Comparison of ENCODE assay signal across 19 cellular contexts in genomic region chr11:2128102-2128511, GRCh38. TPM values are rescaled to one million over a fixed set of nuclear protein-coding genes. Genes with fewer than 3 reads are reported as not detected.
"Had no signal": no experiment of that assay in that cellular context is flagged by ENCODE, and none has a peak within 500 bp of the region (broad histone marks: within the 10 kb centered on the region; RNA-seq: fewer than 3 reads in every experiment).

No MANE protein-coding gene starts in this region.

- H3K4me1 Mint-ChIP-seq: activated CD4-positive, alpha-beta memory T cell treated with anti-CD3 and anti-CD28 coated beads, Interleukin-2, amount 10 ng/mL, durations not matched to agents 7 days and 5 days; activated naive CD4-positive, alpha-beta T cell treated with anti-CD3 and anti-CD28 coated beads, Interleukin-2, amount 10 ng/mL, durations not matched to agents 7 days and 5 days; natural killer cell had no signal

- H3K4me3 ChIP-seq: adrenal gland, colonic mucosa, heart left ventricle, prostate gland, spleen, thoracic aorta had no signal

- H3K4me1 ChIP-seq: adrenal gland, colonic mucosa, foreskin keratinocyte, heart left ventricle, prostate gland, spleen had no signal

- H3K36me3 Mint-ChIP-seq: activated naive CD4-positive, alpha-beta T cell treated with anti-CD3 and anti-CD28 coated beads, Interleukin-2, amount 10 ng/mL, durations not matched to agents 7 days and 5 days; natural killer cell had no signal

- H3K4me3 Mint-ChIP-seq: activated CD4-positive, alpha-beta memory T cell treated with anti-CD3 and anti-CD28 coated beads, Interleukin-2, amount 10 ng/mL, durations not matched to agents 7 days and 5 days; activated naive CD4-positive, alpha-beta T cell treated with anti-CD3 and anti-CD28 coated beads, Interleukin-2, amount 10 ng/mL, durations not matched to agents 7 days and 5 days; activated T-cell treated with anti-CD3 and anti-CD28 coated beads, Interleukin-2, amount 50 U/mL, for 24 hours; natural killer cell had no signal

- DNase-seq: activated CD4-positive, alpha-beta memory T cell treated with anti-CD3 and anti-CD28 coated beads, Interleukin-2, amount 10 ng/mL, durations not matched to agents 7 days and 5 days; activated CD4-positive, alpha-beta T cell treated with anti-CD3 and anti-CD28 coated beads for 4 hours; activated naive CD4-positive, alpha-beta T cell treated with anti-CD3 and anti-CD28 coated beads, Interleukin-2, amount 10 ng/mL, durations not matched to agents 7 days and 5 days; adrenal gland; caudate nucleus; colonic mucosa; foreskin keratinocyte; left colon; mammary epithelial cell; natural killer cell; right cardiac atrium; spleen; T-helper 2 cell had no signal

- H3K27ac Mint-ChIP-seq: activated CD4-positive, alpha-beta memory T cell treated with anti-CD3 and anti-CD28 coated beads, Interleukin-2, amount 10 ng/mL, durations not matched to agents 7 days and 5 days; activated naive CD4-positive, alpha-beta T cell treated with anti-CD3 and anti-CD28 coated beads, Interleukin-2, amount 10 ng/mL, durations not matched to agents 7 days and 5 days; activated T-cell treated with anti-CD3 and anti-CD28 coated beads, Interleukin-2, amount 50 U/mL, for 24 hours; natural killer cell had no signal

- H3K9me3 Mint-ChIP-seq: activated T-cell treated with anti-CD3 and anti-CD28 coated beads, Interleukin-2, amount 50 U/mL, for 24 hours had no signal

- H3K36me3 ChIP-seq: adrenal gland, colonic mucosa, prostate gland, spleen, thoracic aorta had no signal

- H3K9me3 ChIP-seq: adrenal gland, colonic mucosa, heart left ventricle, prostate gland, spleen, thoracic aorta had no signal

- H3K27ac ChIP-seq: adrenal gland, colonic mucosa, foreskin keratinocyte, heart left ventricle, prostate gland, spleen, thoracic aorta had no signal

- H3K27me3 ChIP-seq: adrenal gland, colonic mucosa had no signal

RNA-seq across cellular contexts. Expression of gene IGF2, which starts 11.1 kb away (rescaled TPM):
- total RNA-seq: natural killer cell had no signal

RNA-seq across cellular contexts. Expression of gene INS, which starts 32.9 kb away (rescaled TPM):
- total RNA-seq: activated CD4-positive, alpha-beta memory T cell treated with anti-CD3 and anti-CD28 coated beads, Interleukin-2, amount 10 ng/mL, durations not matched to agents 7 days and 5 days; endothelial cell of umbilical vein; foreskin keratinocyte; mammary epithelial cell; natural killer cell; prostate gland; thoracic aorta; urinary bladder had no signal
- polyA plus RNA-seq: endothelial cell of umbilical vein, foreskin keratinocyte, mammary epithelial cell, right cardiac atrium had no signal

RNA-seq across cellular contexts. Expression of gene TH, which starts 43.5 kb away (rescaled TPM):
- total RNA-seq: activated CD4-positive, alpha-beta memory T cell treated with anti-CD3 and anti-CD28 coated beads, Interleukin-2, amount 10 ng/mL, durations not matched to agents 7 days and 5 days; endothelial cell of umbilical vein; heart left ventricle; left colon; natural killer cell; right cardiac atrium; thoracic aorta had no signal
- polyA plus RNA-seq: endothelial cell of umbilical vein, right cardiac atrium had no signal
